In genomic region chr7:39744620-39745019, GRCh38 we compare ENCODE assay signal across 16 cellular contexts.
DNase-seq lines count a peak whose midpoint lies in the region; ATAC-seq and TF ChIP-seq lines count a peak whose summit lies in the region.
"Had no signal": no experiment of that assay in that cellular context is flagged by ENCODE, and none has a peak within 500 bp of the region (broad histone marks: within the 10 kb centered on the region; RNA-seq: fewer than 3 reads in every experiment).

No MANE protein-coding gene starts in this region.

- H3K4me3 Mint-ChIP-seq in memory B cell, result no peak overlapping the region
- H3K4me3 Mint-ChIP-seq in activated T-helper 2 cell treated with anti-CD3 and anti-CD28 coated beads, Interferon-gamma antibody, Interleukin-2, Interleukin-4, amounts not matched to agents 10 μg/mL and 5 μg/mL and 100 μg/mL, durations not matched to agents 14 hours and 24 hours and 36 hours (ENCODE audit: low read depth), result no peak overlapping the region
- H3K4me3 Mint-ChIP-seq: CD4-positive, alpha-beta T cell; H9; IgD-negative memory B cell had no signal

- TF ChIP-seq CTCF in HEK293 (tag by site-specific recombination; IDR thresholded peaks at IDR 0.05), result no peak

- H3K4me3 ChIP-seq in HEK293 (ENCODE audit: low read depth, low read length) (no peak overlapping the region), Karpas-422 (ENCODE audit: low read length) (no peak overlapping the region)

- no peaks in the 10 kb centered on the region for H3K9me3 ChIP-seq in HEK293 (ENCODE audit: control insufficient read depth, insufficient read depth, low read depth, low read length)
- no peaks in the 10 kb centered on the region for H3K9me3 ChIP-seq in Karpas-422 (ENCODE audit: low read length)

- peaks cover 89% of the 10 kb centered on the region for H3K79me2 ChIP-seq in Karpas-422 (ENCODE audit: low read length)

- H3K36me3 ChIP-seq in HEK293 (ENCODE audit: control insufficient read depth in 2 of 2, insufficient read depth in 1 of 2, low read length in 2 of 2), result no peaks in the 10 kb centered on the region
- H3K36me3 ChIP-seq in Karpas-422 (ENCODE audit: insufficient read depth, low read length), result no peaks in the 10 kb centered on the region; the same call in 1 of the 2 replicates

- no peak overlapping the region for H3K4me2 ChIP-seq in Karpas-422 (ENCODE audit: low read depth, low read length, poor library complexity, severe bottlenecking)

- intact Hi-C loops in activated T-helper 2 cell treated with anti-CD3 and anti-CD28 coated beads, Interferon-gamma antibody, Interleukin-2, Interleukin-4, amounts not matched to agents 10 μg/mL and 5 μg/mL and 100 μg/mL, durations not matched to agents 14 hours and 24 hours and 36 hours (cut with micrococcal nuclease), result no loop called here

- no peak overlapping the region for H3K27ac ChIP-seq in HEK293 (ENCODE audit: extremely low read depth, low read depth, low read length)
- H3K27ac ChIP-seq in Karpas-422 (ENCODE audit: low read length), result 0 out of 2 replicates have a peak overlapping the region, but pooled peaks have one; percentile 9
- H3K27ac ChIP-seq: C4-2B had no signal

- H3K4me1 ChIP-seq in HEK293 (ENCODE audit: control insufficient read depth, insufficient read depth, low read length) (no peaks in the 10 kb centered on the region), Karpas-422 (ENCODE audit: low read length) (peaks cover 29% of the 10 kb centered on the region)

- no peaks in the 10 kb centered on the region for H3K27me3 Mint-ChIP-seq in memory B cell
- H3K27me3 Mint-ChIP-seq in activated T-helper 2 cell treated with anti-CD3 and anti-CD28 coated beads, Interferon-gamma antibody, Interleukin-2, Interleukin-4, amounts not matched to agents 10 μg/mL and 5 μg/mL and 100 μg/mL, durations not matched to agents 14 hours and 24 hours and 36 hours (ENCODE audit: low read depth), result no peaks in the 10 kb centered on the region
- H3K27me3 Mint-ChIP-seq: CD4-positive, alpha-beta T cell; IgD-negative memory B cell had no signal

- no peaks in the 10 kb centered on the region for H3K9me2 ChIP-seq in Karpas-422 (replicated peaks; ENCODE audit: insufficient read depth, low read length)

- no peaks in the 10 kb centered on the region for H3K27me3 ChIP-seq in Karpas-422 (ENCODE audit: low read length)

- peaks cover 6% of the 10 kb centered on the region for H3K36me3 Mint-ChIP-seq in memory B cell
- no peaks in the 10 kb centered on the region for H3K36me3 Mint-ChIP-seq in activated T-helper 2 cell treated with anti-CD3 and anti-CD28 coated beads, Interferon-gamma antibody, Interleukin-2, Interleukin-4, amounts not matched to agents 10 μg/mL and 5 μg/mL and 100 μg/mL, durations not matched to agents 14 hours and 24 hours and 36 hours (ENCODE audit: low read depth)
- H3K36me3 Mint-ChIP-seq: IgD-negative memory B cell had no signal

- 0 out of 2 replicates have a peak overlapping the region, but pooled peaks have one; percentile 16 for H3K9ac ChIP-seq in Karpas-422 (ENCODE audit: low read length)

- H3K4me1 Mint-ChIP-seq in memory B cell, result peaks cover 16% of the 10 kb centered on the region
- peaks cover 8% of the 10 kb centered on the region for H3K4me1 Mint-ChIP-seq in activated T-helper 2 cell treated with anti-CD3 and anti-CD28 coated beads, Interferon-gamma antibody, Interleukin-2, Interleukin-4, amounts not matched to agents 10 μg/mL and 5 μg/mL and 100 μg/mL, durations not matched to agents 14 hours and 24 hours and 36 hours (ENCODE audit: low read depth)

- CTCF ChIA-PET in HEK293 (lab: Yijun Ruan, JAX), result interaction anchor here (0.9 to 13.2 kb wide), 3 partner anchors 9 to 164 kb away, joined by 5 to 257 read pairs (median 24); no protein-coding TSS in a partner anchor

- no peak overlapping the region for H2AFZ ChIP-seq in Karpas-422 (ENCODE audit: low read length)

- DNase-seq in Karpas-422 (no peak), memory B cell (ENCODE audit: low spot score in 2 of 2) (no peak), COLO668 (lab: John Stamatoyannopoulos, UW; ENCODE audit: unreplicated experiment) (no peak), AG20443 (ENCODE audit: low spot score) (no peak)
- DNase-seq in activated T-helper 2 cell treated with anti-CD3 and anti-CD28 coated beads, Interferon-gamma antibody, Interleukin-2, Interleukin-4, amounts not matched to agents 10 μg/mL and 5 μg/mL and 100 μg/mL, durations not matched to agents 14 hours and 24 hours and 36 hours (ENCODE audit: low spot score), result no peak
- DNase-seq: ACHN; AML-193; Calu3; CD4-positive, alpha-beta T cell; DMS79 treated with DMSO at 0.1 percent for 48 hours; GF-D8; H9; KBM-7 had no signal

- H3K27ac Mint-ChIP-seq in memory B cell, result peak overlapping the region; percentile 63
- no peak overlapping the region for H3K27ac Mint-ChIP-seq in activated T-helper 2 cell treated with anti-CD3 and anti-CD28 coated beads, Interferon-gamma antibody, Interleukin-2, Interleukin-4, amounts not matched to agents 10 μg/mL and 5 μg/mL and 100 μg/mL, durations not matched to agents 14 hours and 24 hours and 36 hours
- H3K27ac Mint-ChIP-seq: CD4-positive, alpha-beta T cell; IgD-negative memory B cell had no signal

- POLR2A ChIA-PET in HEK293 (lab: Yijun Ruan, JAX), result no interaction called here

- ATAC-seq in memory B cell (ENCODE audit: low read depth), result no peak

- H3K9me3 Mint-ChIP-seq in memory B cell, result no peaks in the 10 kb centered on the region
- H3K9me3 Mint-ChIP-seq in activated T-helper 2 cell treated with anti-CD3 and anti-CD28 coated beads, Interferon-gamma antibody, Interleukin-2, Interleukin-4, amounts not matched to agents 10 μg/mL and 5 μg/mL and 100 μg/mL, durations not matched to agents 14 hours and 24 hours and 36 hours, result no peaks in the 10 kb centered on the region
- H3K9me3 Mint-ChIP-seq: CD4-positive, alpha-beta T cell; H9; IgD-negative memory B cell had no signal

- H4K20me1 ChIP-seq in Karpas-422 (ENCODE audit: insufficient read depth, low read depth, low read length), result peaks cover 3% of the 10 kb centered on the region; the same call in 1 of the 2 replicates

TF ChIP-seq in HEK293, 187 proteins besides CTCF, POLR2A, EP300 and RAD21:
- TF ChIP-seq ZNF677 (tag by site-specific recombination; IDR thresholded peaks at IDR 0.05) (0 out of 2 replicates have a peak, but pooled peaks have one; percentile 54), RBAK (tag by site-specific recombination; IDR thresholded peaks at IDR 0.05) (no peak), ZNF302 (tag by site-specific recombination; IDR thresholded peaks at IDR 0.05; ENCODE audit: low read depth) (no peak)
TF ChIP-seq in HEK293: peak in this region for 1.
